12 cellular contexts compared by ENCODE assay signal in genomic region chr3:53513556-53514190, GRCh38. TPM values are rescaled to one million over a fixed set of nuclear protein-coding genes. Genes with fewer than 3 reads are reported as not detected.
DNase-seq lines count a peak whose midpoint lies in the region; TF ChIP-seq lines count a peak whose summit lies in the region.
"Had no signal": no experiment of that assay in that cellular context is flagged by ENCODE, and none has a peak within 500 bp of the region (broad histone marks: within the 10 kb centered on the region; RNA-seq: fewer than 3 reads in every experiment).

No MANE protein-coding gene starts in this region.

- WGBS in mammary epithelial cell (ENCODE audit: low coverage, missing lambda C conversion rate): 71% methylated on average over 7 of the region's 7 CpGs

- TF ChIP-seq CTCF in MCF 10A (IDR thresholded peaks at IDR 0.05; ENCODE audit: unreplicated experiment) (peak; percentile 27), breast epithelium (IDR thresholded peaks at IDR 0.05) (no peak), LNCaP clone FGC (IDR thresholded peaks at IDR 0.05; ENCODE audit: control insufficient read depth, extremely low read depth, insufficient read depth) (peak; percentile 56), mammary epithelial cell (conservative IDR thresholded peaks at IDR 0.05 in 1 of 2, IDR thresholded peaks at IDR 0.05 in 1 of 2; ENCODE audit: extremely low read depth in 1 of 2, insufficient read depth in 1 of 2, low read depth in 1 of 2, low read length in 2 of 2) (peak; percentile 41 to 50)

- H3K4me3 Mint-ChIP-seq in MCF 10A (ENCODE audit: unreplicated experiment): no peak overlapping the region
- H3K4me3 Mint-ChIP-seq: IgD-negative memory B cell; naive thymus-derived CD4-positive, alpha-beta T cell had no signal

- H3K36me3 ChIP-seq in breast epithelium (no peaks in the 10 kb centered on the region), mammary epithelial cell (ENCODE audit: insufficient read depth, low read length) (no peaks in the 10 kb centered on the region)
- H3K36me3 ChIP-seq: BLaER1 treated with 17β-estradiol and CSF1 and Interleukin-3, amounts not matched to agents 10 nM and 100 nM had no signal

- H3K9ac ChIP-seq in mammary epithelial cell (ENCODE audit: insufficient read depth, low read length): no peak overlapping the region
- H3K9ac ChIP-seq: BLaER1 treated with 17β-estradiol and CSF1 and Interleukin-3, amounts not matched to agents 10 nM and 100 nM had no signal

- H3K79me2 ChIP-seq in mammary epithelial cell (ENCODE audit: insufficient read depth, low read length): no peaks in the 10 kb centered on the region

- H3K27me3 Mint-ChIP-seq in MCF 10A (ENCODE audit: insufficient read depth, unreplicated experiment): peaks cover 43% of the 10 kb centered on the region

- peak; percentile 39 for DNase-seq in MCF 10A (ENCODE audit: unreplicated experiment)
- no peak for DNase-seq in breast epithelium (ENCODE audit: low spot score in 2 of 2)
- no peak for DNase-seq in LNCaP clone FGC (ENCODE audit: low read depth)
- peak; percentile 35 for DNase-seq in mammary epithelial cell
- no peak for DNase-seq in D341Med (ENCODE audit: low spot score)
- DNase-seq in GM19238 (ENCODE audit: insufficient read length, low spot score): no peak
- DNase-seq in GM03348 (ENCODE audit: low spot score): no peak
- DNase-seq in NCI-H187 treated with DMSO at 0.1 percent for 48 hours (lab: John Stamatoyannopoulos, UW): no peak
- DNase-seq: naive thymus-derived CD4-positive, alpha-beta T cell; NCI-H774 had no signal

- no peaks in the 10 kb centered on the region for H3K4me1 Mint-ChIP-seq in MCF 10A (ENCODE audit: insufficient read depth, unreplicated experiment)
- H3K4me1 Mint-ChIP-seq: IgD-negative memory B cell had no signal

- no peak overlapping the region for H3K27ac Mint-ChIP-seq in MCF 10A (ENCODE audit: low read depth, unreplicated experiment)
- H3K27ac Mint-ChIP-seq: IgD-negative memory B cell; naive thymus-derived CD4-positive, alpha-beta T cell had no signal

- H3K9me3 ChIP-seq in breast epithelium (no peaks in the 10 kb centered on the region), mammary epithelial cell (replicated peaks; ENCODE audit: insufficient read depth, low read length) (no peaks in the 10 kb centered on the region)
- H3K9me3 ChIP-seq: BLaER1 treated with 17β-estradiol and CSF1 and Interleukin-3, amounts not matched to agents 10 nM and 100 nM had no signal

- peaks cover 0 to 5% of the 10 kb centered on the region in 2 donors for H3K4me1 ChIP-seq in breast epithelium
- no peaks in the 10 kb centered on the region for H3K4me1 ChIP-seq in mammary epithelial cell (ENCODE audit: insufficient read depth, low read length)

- no peak overlapping the region for H3K4me2 ChIP-seq in mammary epithelial cell (ENCODE audit: insufficient read depth, low read depth, low read length)
- H3K4me2 ChIP-seq: BLaER1 treated with 17β-estradiol and CSF1 and Interleukin-3, amounts not matched to agents 10 nM and 100 nM had no signal

- no peaks in the 10 kb centered on the region for H4K20me1 ChIP-seq in mammary epithelial cell (ENCODE audit: insufficient read depth, low read length)
- H4K20me1 ChIP-seq: BLaER1 treated with 17β-estradiol and CSF1 and Interleukin-3, amounts not matched to agents 10 nM and 100 nM had no signal

- H3K36me3 Mint-ChIP-seq in MCF 10A (ENCODE audit: insufficient read depth, unreplicated experiment): no peaks in the 10 kb centered on the region
- H3K36me3 Mint-ChIP-seq: IgD-negative memory B cell; naive thymus-derived CD4-positive, alpha-beta T cell had no signal

- H3K27ac ChIP-seq in breast epithelium (no peak overlapping the region), mammary epithelial cell (ENCODE audit: insufficient read depth, low read depth, low read length) (no peak overlapping the region)
- H3K27ac ChIP-seq: BLaER1 treated with 17β-estradiol and CSF1 and Interleukin-3, amounts not matched to agents 10 nM and 100 nM had no signal

- BruUV-seq in MCF 10A (replicated peaks; lab: Mats Ljungman, UMichigan): no TSS peak
- BruUV-seq in mammary epithelial cell (replicated peaks; lab: Mats Ljungman, UMichigan): no TSS peak

- no peaks in the 10 kb centered on the region for H3K27me3 ChIP-seq in breast epithelium
- H3K27me3 ChIP-seq in mammary epithelial cell (ENCODE audit: insufficient read depth, low read length): no peaks in the 10 kb centered on the region
- H3K27me3 ChIP-seq: BLaER1 treated with 17β-estradiol and CSF1 and Interleukin-3, amounts not matched to agents 10 nM and 100 nM had no signal

- in situ Hi-C loops in mammary epithelial cell (cut with MboI; ENCODE audit: low sequenced_read_pairs in 2 of 2): no loop called here

- CTCF ChIA-PET in MCF 10A (lab: Yijun Ruan, JAX) (interaction anchor here (0.6 to 1.3 kb wide), 9 partner anchors 10 to 708 kb away, joined by 3 to 6 read pairs (median 3); no protein-coding TSS in a partner anchor), mammary epithelial cell (lab: Charles Lee; ENCODE audit: low non-redundant PET) (no interaction called here)

- H3K9me3 Mint-ChIP-seq in MCF 10A (ENCODE audit: unreplicated experiment): no peaks in the 10 kb centered on the region
- H3K9me3 Mint-ChIP-seq: IgD-negative memory B cell; naive thymus-derived CD4-positive, alpha-beta T cell had no signal

- POLR2A ChIA-PET in MCF 10A (lab: Yijun Ruan, JAX): interaction anchor here (0.7 kb wide), 1 partner anchor 10 kb away, joined by 3 read pairs; no protein-coding TSS in a partner anchor

- dilution Hi-C loops in mammary epithelial cell (cut with HindIII; ENCODE audit: low sequenced_read_pairs): no loop called here

- intact Hi-C loops in MCF 10A (cut with micrococcal nuclease): loop anchor here (1.0 to 10.0 kb wide), 2 partner anchors 139 to 214 kb away; no protein-coding TSS in a partner anchor
- intact Hi-C loops in breast epithelium (cut with DNase I; ENCODE audit: low total_unique reads): no loop called here
- intact Hi-C loops in mammary epithelial cell (cut with micrococcal nuclease): loop anchor here (1.0 kb wide), 2 partner anchors 137 to 293 kb away; no protein-coding TSS in a partner anchor

- H2AFZ ChIP-seq in mammary epithelial cell (ENCODE audit: low read depth, low read length): no peak overlapping the region

- H3K4me3 ChIP-seq in breast epithelium: no peak overlapping the region
- H3K4me3 ChIP-seq in LNCaP clone FGC (ENCODE audit: low read depth, low read length): no peak overlapping the region
- H3K4me3 ChIP-seq in mammary epithelial cell (replicated peaks in 1 of 3; ENCODE audit: insufficient read depth in 1 of 3, low read depth in 2 of 3, low read length in 3 of 3): no peak overlapping the region
- H3K4me3 ChIP-seq: BLaER1 treated with 17β-estradiol and CSF1 and Interleukin-3, amounts not matched to agents 10 nM and 100 nM had no signal

- TF ChIP-seq POLR2A in breast epithelium (IDR thresholded peaks at IDR 0.05): no peak

RNA-seq across cellular contexts. Expression of gene CACNA1D, which starts 19.3 kb away (rescaled TPM):
- 0.26 TPM in 1 of 2 replicates, not detected in the other for total RNA-seq in MCF 10A (2022)
- total RNA-seq in breast epithelium: 10 to 100 TPM in 2 of 3 donors, under 1 TPM in 1; 0.96 to 50.3 (median 32.1) TPM
- total RNA-seq in mammary epithelial cell: 1 to 10 TPM in 1 of 2 donors, under 1 TPM in 1; 0.87 to 2.3 TPM
- polyA plus RNA-seq in mammary epithelial cell: 0.26 TPM
- polyA minus RNA-seq in mammary epithelial cell: 2.8 TPM
- polyA plus RNA-seq: IgD-negative memory B cell; naive thymus-derived CD4-positive, alpha-beta T cell had no signal

Comparison
In these comparisons a context has a peak if more than half of its experiments do, and no peak if none do; other contexts are left out.
1. DNase-seq: peak in MCF 10A (single experiment) and mammary epithelial cell (single experiment); none in breast epithelium (0 of 2), LNCaP clone FGC (single experiment), D341Med (single experiment), GM19238 (single experiment), GM03348 (single experiment) and NCI-H187 treated with DMSO at 0.1 percent for 48 hours (single experiment).
2. CTCF ChIP-seq: peak in MCF 10A (single experiment), LNCaP clone FGC (single experiment) and mammary epithelial cell (2 of 2); none in breast epithelium (0 of 3).